ENCODE assay signal across 11 cellular contexts in the genomic region with DNA sequence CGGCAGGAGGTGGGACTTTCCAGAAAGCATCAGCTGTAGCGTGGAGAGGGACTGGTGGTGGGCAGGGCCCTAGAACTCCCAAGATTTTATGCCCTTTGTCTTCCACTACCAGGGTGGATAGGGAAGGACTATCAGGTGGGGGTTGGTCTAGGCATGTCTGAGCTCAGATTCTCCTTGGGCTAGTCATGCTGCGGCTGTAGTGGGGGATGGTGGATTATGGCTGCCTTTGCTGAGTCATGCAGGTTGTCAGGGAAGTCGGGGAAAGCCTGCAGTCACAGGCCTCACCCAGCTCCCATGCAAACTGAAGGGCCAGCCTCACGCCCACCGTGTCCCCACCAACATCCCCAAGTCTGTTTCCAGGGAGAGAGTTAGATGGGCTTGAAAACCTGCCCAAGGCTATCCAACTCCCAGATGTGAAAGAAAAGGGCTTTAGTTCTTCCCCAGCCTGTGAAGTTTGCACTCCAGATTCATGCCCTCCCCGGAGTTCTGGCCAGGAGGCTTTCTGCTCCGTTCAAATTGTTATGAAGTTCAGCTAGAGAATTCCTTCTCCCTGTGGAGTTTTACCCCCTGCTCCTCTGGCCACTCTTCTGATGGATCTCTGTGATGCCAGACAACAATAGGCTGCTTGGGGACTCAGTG. TPM values are rescaled to one million over a fixed set of nuclear protein-coding genes. Genes with fewer than 3 reads are reported as not detected.
DNase-seq lines count a peak whose midpoint lies in the region; ATAC-seq and TF ChIP-seq lines count a peak whose summit lies in the region.
"Had no signal": no experiment of that assay in that cellular context is flagged by ENCODE, and none has a peak within 500 bp of the region (broad histone marks: within the 10 kb centered on the region; RNA-seq: fewer than 3 reads in every experiment).

No MANE protein-coding gene starts in this region.

- TF ChIP-seq POLR2A in HCT116 (IDR thresholded peaks at IDR 0.05; ENCODE audit: borderline replicate concordance, extremely low read depth, insufficient read depth, insufficient read length) = no peak

- RAD21 ChIA-PET in HCT116 (lab: Charles Lee; ENCODE audit: low non-redundant PET in 1 of 2, low total read pairs in 2 of 2, uncharacterized antibody in 2 of 2, unreplicated experiment in 2 of 2) = no interaction called here

- TF ChIP-seq RAD21 in HCT116 (IDR thresholded peaks at IDR 0.05; ENCODE audit: low read depth) (no peak), SK-N-SH (IDR thresholded peaks at IDR 0.05; ENCODE audit: low read length) (no peak)

- H3K27ac Mint-ChIP-seq in stimulated activated naive B cell treated with anti-CD40 and anti-IgM and Interleukin-4, amounts not matched to agents 10 μg/mL and 1 μg/mL and 100 μg/mL, for 72 hours = no peak overlapping the region
- H3K27ac Mint-ChIP-seq: effector memory CD8-positive, alpha-beta T cell had no signal

- H3K9me2 ChIP-seq in HCT116 (ENCODE audit: insufficient read depth) (no peaks in the 10 kb centered on the region), SK-N-SH (no peaks in the 10 kb centered on the region)

- H3K79me2 ChIP-seq in HCT116 (ENCODE audit: insufficient read depth, low read length) (no peaks in the 10 kb centered on the region), SK-N-SH (ENCODE audit: insufficient read depth) (no peaks in the 10 kb centered on the region)

- H3K27me3 ChIP-seq in HCT116 (ENCODE audit: insufficient read depth, low read length) (no peaks in the 10 kb centered on the region), SK-N-SH (ENCODE audit: insufficient read depth) (no peaks in the 10 kb centered on the region), skeletal muscle satellite cell (ENCODE audit: control insufficient read depth, insufficient read depth, low read length) (no peaks in the 10 kb centered on the region)

- no peaks in the 10 kb centered on the region for H3F3A ChIP-seq in SK-N-SH (replicated peaks; ENCODE audit: insufficient read depth)

- no peaks in the 10 kb centered on the region for H3K4me1 Mint-ChIP-seq in stimulated activated naive B cell treated with anti-CD40 and anti-IgM and Interleukin-4, amounts not matched to agents 10 μg/mL and 1 μg/mL and 100 μg/mL, for 72 hours

- intact Hi-C loops in HCT116 (cut with micrococcal nuclease) = no loop called here

- H3K9me3 Mint-ChIP-seq in stimulated activated naive B cell treated with anti-CD40 and anti-IgM and Interleukin-4, amounts not matched to agents 10 μg/mL and 1 μg/mL and 100 μg/mL, for 72 hours = peaks cover 0 to under 1% of the 10 kb centered on the region in 2 donors

- H3K36me3 ChIP-seq in HCT116 (ENCODE audit: control insufficient read depth in 1 of 2, insufficient read depth in 2 of 2, low read length in 2 of 2) (no peaks in the 10 kb centered on the region), SK-N-SH (replicated peaks in 1 of 2; ENCODE audit: control insufficient read depth in 1 of 2, insufficient read depth in 2 of 2, low read length in 1 of 2) (no peaks in the 10 kb centered on the region), skeletal muscle satellite cell (ENCODE audit: insufficient read depth, low read length) (no peaks in the 10 kb centered on the region)

- peak overlapping the region; percentile 68 for H2AFZ ChIP-seq in HCT116 (ENCODE audit: low read depth, low read length, poor library complexity, severe bottlenecking)
- peak overlapping the region; percentile 75 for H2AFZ ChIP-seq in SK-N-SH (ENCODE audit: low read depth)

- CTCF ChIA-PET in HCT116 (lab: Charles Lee) = no interaction called here
- CTCF ChIA-PET in SK-N-SH (lab: Yijun Ruan, JAX) = interaction anchor here (0.7 to 2.1 kb wide), 5 partner anchors 10 to 30 kb away, joined by 3 to 8 read pairs (median 4); no protein-coding TSS in a partner anchor

- no peak overlapping the region for H3K4me3 Mint-ChIP-seq in stimulated activated naive B cell treated with anti-CD40 and anti-IgM and Interleukin-4, amounts not matched to agents 10 μg/mL and 1 μg/mL and 100 μg/mL, for 72 hours
- H3K4me3 Mint-ChIP-seq: effector memory CD8-positive, alpha-beta T cell had no signal

- no peak overlapping the region for H3K27ac ChIP-seq in HCT116 (ENCODE audit: low read depth, low read length)
- no peak overlapping the region; a peak in 1 of 4 replicates for H3K27ac ChIP-seq in SK-N-SH (ENCODE audit: low read depth in 2 of 2, low read length in 1 of 2)

- H3K9ac ChIP-seq in HCT116 (ENCODE audit: low read length) (peak overlapping the region; percentile 17; the same call in 1 of the 2 replicates), SK-N-SH (no peak overlapping the region), skeletal muscle satellite cell (ENCODE audit: low read depth, low read length) (peak overlapping the region; percentile 52)

- BruUV-seq in HCT116 (replicated peaks; lab: Mats Ljungman, UMichigan) = no TSS peak

- DNase-seq in HCT116 (ENCODE audit: low read depth, low spot score) (no peak), SK-N-SH (no peak), fibroblast of villous mesenchyme (ENCODE audit: low read depth) (peak; percentile 59), anterior cingulate cortex (lab: John Stamatoyannopoulos, UW) (no peak), SHP77 treated with DMSO at 0.1 percent for 48 hours (lab: John Stamatoyannopoulos, UW) (no peak)
- DNase-seq in stimulated activated naive B cell treated with anti-CD40 and anti-IgM and Interleukin-4, amounts not matched to agents 10 μg/mL and 1 μg/mL and 100 μg/mL, for 72 hours = no peak
- DNase-seq: activated gamma-delta T cell treated with Interleukin-2 at 50 U/mL for 16 hours; effector memory CD8-positive, alpha-beta T cell had no signal

- TF ChIP-seq CTCF in HCT116 (IDR thresholded peaks at IDR 0.05 in 2 of 3, conservative IDR thresholded peaks at IDR 0.05 in 1 of 3; ENCODE audit: borderline replicate concordance in 1 of 3, insufficient read depth in 1 of 3, low read depth in 2 of 3, low read length in 2 of 3) (no peak), SK-N-SH (IDR thresholded peaks at IDR 0.05) (no peak), fibroblast of villous mesenchyme (IDR thresholded peaks at IDR 0.05; ENCODE audit: insufficient read depth, low read depth, low read length) (no peak)

- TF ChIP-seq EP300 in SK-N-SH (IDR thresholded peaks at IDR 0.05; ENCODE audit: borderline replicate concordance in 1 of 2, low read depth in 1 of 2, low read length in 1 of 2) = no peak

- no peak overlapping the region for H3K4me3 ChIP-seq in HCT116 (replicated peaks in 1 of 2; ENCODE audit: low read depth in 1 of 2, low read length in 2 of 2)
- no peak overlapping the region for H3K4me3 ChIP-seq in SK-N-SH (ENCODE audit: low read depth in 2 of 2, low read length in 1 of 2)
- no peak overlapping the region for H3K4me3 ChIP-seq in fibroblast of villous mesenchyme (ENCODE audit: low read depth, low read length)
- no peak overlapping the region for H3K4me3 ChIP-seq in skeletal muscle satellite cell (ENCODE audit: low read length)

- no peaks in the 10 kb centered on the region for H3K9me3 ChIP-seq in HCT116 (ENCODE audit: control insufficient read depth in 1 of 2, insufficient read depth in 1 of 2, low read depth in 1 of 2, low read length in 2 of 2)
- no peaks in the 10 kb centered on the region for H3K9me3 ChIP-seq in SK-N-SH
- H3K9me3 ChIP-seq in skeletal muscle satellite cell (replicated peaks; ENCODE audit: low read length) = no peaks in the 10 kb centered on the region

- peaks cover 17 to 26% of the 10 kb centered on the region in 2 donors for H3K27me3 Mint-ChIP-seq in stimulated activated naive B cell treated with anti-CD40 and anti-IgM and Interleukin-4, amounts not matched to agents 10 μg/mL and 1 μg/mL and 100 μg/mL, for 72 hours

- H3K4me1 ChIP-seq in HCT116 (ENCODE audit: control insufficient read depth in 1 of 2, insufficient read depth in 2 of 2, low read length in 2 of 2) (peaks cover 4 to 12% of the 10 kb centered on the region in 2 experiments; a peak in 3 of 4 replicates), SK-N-SH (ENCODE audit: control insufficient read depth in 1 of 2, insufficient read depth in 2 of 2, low read depth in 1 of 2, low read length in 1 of 2) (no peaks in the 10 kb centered on the region; a peak in 1 of 4 replicates), skeletal muscle satellite cell (ENCODE audit: control insufficient read depth, insufficient read depth, low read length) (peaks cover 13% of the 10 kb centered on the region)

- WGBS in SK-N-SH (ENCODE audit: low lambda C conversion rate) = 39% methylated on average over 4 of the region's 8 CpGs

- POLR2A ChIA-PET in HCT116 (lab: Charles Lee) = no interaction called here
- POLR2A ChIA-PET in SK-N-SH (lab: Yijun Ruan, JAX) = no interaction called here

- no peaks in the 10 kb centered on the region for H3K36me3 Mint-ChIP-seq in stimulated activated naive B cell treated with anti-CD40 and anti-IgM and Interleukin-4, amounts not matched to agents 10 μg/mL and 1 μg/mL and 100 μg/mL, for 72 hours

- H4K20me1 ChIP-seq in HCT116 (ENCODE audit: insufficient read depth) (no peaks in the 10 kb centered on the region), SK-N-SH (ENCODE audit: insufficient read depth) (no peaks in the 10 kb centered on the region)

- peak; percentile 59; the same call in 1 of the 2 replicates for ATAC-seq in HCT116
- ATAC-seq in stimulated activated naive B cell treated with anti-CD40 and anti-IgM and Interleukin-4, amounts not matched to agents 10 μg/mL and 1 μg/mL and 100 μg/mL, for 72 hours (replicated peaks) = no peak
- no peak for ATAC-seq in GM19452 (IDR thresholded peaks at IDR 0.05; ENCODE audit: unreplicated experiment)
- ATAC-seq: effector memory CD8-positive, alpha-beta T cell had no signal

- H3K4me2 ChIP-seq in HCT116 (ENCODE audit: low read length) (peak overlapping the region; percentile 46), SK-N-SH (no peak overlapping the region), skeletal muscle satellite cell (ENCODE audit: low read length) (peak overlapping the region; percentile 35)

TF ChIP-seq in HCT116, 20 proteins besides CTCF, POLR2A, EP300 and RAD21 (continues in another document):
- TF ChIP-seq CEBPB (IDR thresholded peaks at IDR 0.05; ENCODE audit: low read depth) (no peak), FOSL1 (IDR thresholded peaks at IDR 0.05; ENCODE audit: low read depth) (peak; percentile 18; the same call in 1 of the 2 replicates)

TF ChIP-seq in SK-N-SH, 30 proteins besides CTCF, POLR2A, EP300 and RAD21 (continues in another document):
- TF ChIP-seq SMC3 (IDR thresholded peaks at IDR 0.05; ENCODE audit: low read depth, low read length) = no peak

RNA-seq across cellular contexts. Expression of a gene that starts 13.4 kb away (rescaled TPM):
- total RNA-seq in HCT116 (2021; ENCODE audit: unreplicated experiment) = not detected
- polyA plus RNA-seq in HCT116 (2012) = not detected in 2 replicates
- not detected in 2 replicates for polyA plus RNA-seq in SK-N-SH (2012; rRNA removed)
- polyA plus RNA-seq in SK-N-SH (2012; cell fraction: cytosol; rRNA removed) = not detected in 2 replicates
- polyA plus RNA-seq in SK-N-SH (2012; cell fraction: nucleus; rRNA removed) = not detected in 2 replicates
- total RNA-seq in fibroblast of villous mesenchyme = not detected in 2 replicates
- total RNA-seq in skeletal muscle satellite cell (2012; rRNA removed) = under 0.01 TPM in 1 of 2 replicates, not detected in the other
- total RNA-seq: subcutaneous adipose tissue had no signal

RNA-seq across cellular contexts. Expression of a gene that starts 20.0 kb away (rescaled TPM):
- total RNA-seq in HCT116 (2021; ENCODE audit: unreplicated experiment) (not detected), fibroblast of villous mesenchyme (not detected in 2 replicates)
- not detected in 2 replicates for polyA plus RNA-seq in HCT116 (2012)
- not detected in 2 replicates for polyA plus RNA-seq in SK-N-SH (2012; rRNA removed)
- polyA plus RNA-seq in SK-N-SH (2012; cell fraction: cytosol; rRNA removed) = not detected in 2 replicates
- not detected in 2 replicates for polyA plus RNA-seq in SK-N-SH (2012; cell fraction: nucleus; rRNA removed)
- not detected in 2 replicates for total RNA-seq in skeletal muscle satellite cell (2012; rRNA removed)
- total RNA-seq: subcutaneous adipose tissue had no signal
